Comparison of ENCODE assay signal across 35 cellular contexts in the genomic region with DNA sequence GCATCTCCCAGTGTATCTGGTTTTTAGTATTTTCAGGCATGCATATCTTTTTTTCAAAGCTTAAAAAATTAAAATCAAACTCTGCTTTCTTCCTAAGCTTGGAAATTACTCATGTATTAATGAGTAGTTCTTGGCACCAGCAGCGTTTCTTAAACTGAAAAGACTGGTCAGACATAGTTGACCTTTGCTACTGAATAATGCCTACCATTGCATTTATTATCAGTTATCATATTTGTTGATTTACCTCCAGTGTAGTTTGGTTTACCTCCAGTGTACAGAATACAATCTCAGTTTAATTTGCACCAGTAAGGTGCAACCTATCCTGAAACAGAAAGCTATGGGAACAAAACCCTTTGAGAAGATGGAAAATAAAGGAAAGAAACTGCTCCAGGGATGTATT. TPM values are rescaled to one million over a fixed set of nuclear protein-coding genes. Genes with fewer than 3 reads are reported as not detected.
"Had no signal": no experiment of that assay in that cellular context is flagged by ENCODE, and none has a peak within 500 bp of the region (broad histone marks: within the 10 kb centered on the region; RNA-seq: fewer than 3 reads in every experiment).

No MANE protein-coding gene starts in this region.

- H3K27me3 Mint-ChIP-seq: activated CD4-positive, alpha-beta memory T cell treated with anti-CD3 and anti-CD28 coated beads for 36 hours; activated CD4-positive, alpha-beta T cell treated with anti-CD3 and anti-CD28 coated beads for 36 hours; activated CD4-positive, alpha-beta T cell treated with anti-CD3 and anti-CD28 coated beads, Interleukin-2, amount 10 ng/mL, durations not matched to agents 24 days and 14 days; activated CD8-positive, alpha-beta memory T cell treated with anti-CD3 and anti-CD28 coated beads, Interleukin-2, amount 10 ng/mL, durations not matched to agents 7 days and 5 days; activated naive CD4-positive, alpha-beta T cell treated with anti-CD3 and anti-CD28 coated beads, Interleukin-2, amount 50 U/mL, for 24 hours; activated naive CD8-positive, alpha-beta T cell treated with anti-CD3 and anti-CD28 coated beads for 36 hours; activated naive CD8-positive, alpha-beta T cell treated with anti-CD3 and anti-CD28 coated beads, Interleukin-2, amount 50 U/mL, for 24 hours; effector memory CD8-positive, alpha-beta T cell; T-helper 17 cell had no signal

- H3K4me1 Mint-ChIP-seq: activated CD4-positive, alpha-beta T cell treated with anti-CD3 and anti-CD28 coated beads for 36 hours; activated CD4-positive, alpha-beta T cell treated with anti-CD3 and anti-CD28 coated beads, Interleukin-2, amount 10 ng/mL, durations not matched to agents 24 days and 14 days; activated CD8-positive, alpha-beta memory T cell treated with anti-CD3 and anti-CD28 coated beads, Interleukin-2, amount 10 ng/mL, durations not matched to agents 7 days and 5 days; activated naive CD4-positive, alpha-beta T cell treated with anti-CD3 and anti-CD28 coated beads, Interleukin-2, amount 50 U/mL, for 24 hours; activated naive CD8-positive, alpha-beta T cell treated with anti-CD3 and anti-CD28 coated beads for 36 hours; activated naive CD8-positive, alpha-beta T cell treated with anti-CD3 and anti-CD28 coated beads, Interleukin-2, amount 50 U/mL, for 24 hours had no signal

- H3K4me3 ChIP-seq: adrenal gland, body of pancreas, esophagus squamous epithelium had no signal

- H3K9me3 ChIP-seq: body of pancreas, esophagus squamous epithelium had no signal

- ATAC-seq: activated CD4-positive, alpha-beta T cell treated with anti-CD3 and anti-CD28 coated beads for 36 hours; activated CD8-positive, alpha-beta memory T cell treated with anti-CD3 and anti-CD28 coated beads, Interleukin-2, amount 10 ng/mL, durations not matched to agents 7 days and 5 days; activated CD8-positive, alpha-beta T cell treated with anti-CD3 and anti-CD28 coated beads, Interleukin-2, amount 10 ng/mL, durations not matched to agents 7 days and 5 days; activated naive CD8-positive, alpha-beta T cell treated with anti-CD3 and anti-CD28 coated beads, Interleukin-2, amount 50 U/mL, for 24 hours; body of pancreas; effector memory CD8-positive, alpha-beta T cell; T-helper 17 cell had no signal

- H3K4me1 ChIP-seq: adrenal gland, body of pancreas, esophagus squamous epithelium had no signal

- FAIRE-seq: colon, frontal cortex had no signal

- DNase-seq: activated CD4-positive, alpha-beta memory T cell treated with anti-CD3 and anti-CD28 coated beads for 36 hours; activated CD4-positive, alpha-beta T cell treated with anti-CD3 and anti-CD28 coated beads for 36 hours; activated CD4-positive, alpha-beta T cell treated with anti-CD3 and anti-CD28 coated beads, Interleukin-2, amount 10 ng/mL, durations not matched to agents 24 days and 14 days; activated CD4-positive, CD25-positive, alpha-beta regulatory T cell; activated CD4-positive, CD25-positive, alpha-beta regulatory T cell treated with anti-CD3 and anti-CD28 coated beads, Interleukin-2, amount 50 U/mL, for 72 hours; activated CD8-positive, alpha-beta memory T cell treated with anti-CD3 and anti-CD28 coated beads, Interleukin-2, amount 10 ng/mL, durations not matched to agents 7 days and 5 days; activated CD8-positive, alpha-beta memory T cell treated with anti-CD3 and anti-CD28 coated beads, Interleukin-2, amount 50 U/mL, for 4 hours; activated CD8-positive, alpha-beta T cell treated with anti-CD3 and anti-CD28 coated beads, Interleukin-2, amount 10 ng/mL, durations not matched to agents 7 days and 5 days; activated effector memory CD4-positive, alpha-beta T cell treated with anti-CD3 and anti-CD28 coated beads, Interleukin-2, amount 50 U/mL, for 16 hours; activated naive CD4-positive, alpha-beta T cell treated with anti-CD3 and anti-CD28 coated beads for 36 hours; activated naive CD8-positive, alpha-beta T cell treated with anti-CD3 and anti-CD28 coated beads for 36 hours; activated naive CD8-positive, alpha-beta T cell treated with anti-CD3 and anti-CD28 coated beads, Interleukin-2, amount 50 U/mL, for 24 hours; activated T-cell treated with anti-CD3 and anti-CD28 coated beads, Interleukin-2, amount 50 U/mL, for 1 hour; activated T-cell treated with anti-CD3 and anti-CD28 coated beads, Interleukin-2, amount 50 U/mL, for 48 hours; adrenal gland; amygdala; aorta; body of pancreas; caudate nucleus; cortex of kidney; dermis blood vessel endothelial cell; effector CD4-positive, alpha-beta T cell; effector memory CD8-positive, alpha-beta T cell; esophagus squamous epithelium; foreskin fibroblast; head of caudate nucleus; T-helper 1 cell; T-helper 17 cell had no signal

- H3K27ac ChIP-seq: adrenal gland, body of pancreas, epithelial cell of prostate, esophagus squamous epithelium had no signal

- H3K4me3 Mint-ChIP-seq: activated CD4-positive, alpha-beta memory T cell treated with anti-CD3 and anti-CD28 coated beads for 36 hours; activated CD4-positive, alpha-beta T cell treated with anti-CD3 and anti-CD28 coated beads for 36 hours; activated CD4-positive, alpha-beta T cell treated with anti-CD3 and anti-CD28 coated beads, Interleukin-2, amount 10 ng/mL, durations not matched to agents 24 days and 14 days; activated CD8-positive, alpha-beta memory T cell treated with anti-CD3 and anti-CD28 coated beads, Interleukin-2, amount 10 ng/mL, durations not matched to agents 7 days and 5 days; activated CD8-positive, alpha-beta T cell treated with anti-CD3 and anti-CD28 coated beads, Interleukin-2, amount 10 ng/mL, durations not matched to agents 7 days and 5 days; activated naive CD4-positive, alpha-beta T cell treated with anti-CD3 and anti-CD28 coated beads for 36 hours; activated naive CD4-positive, alpha-beta T cell treated with anti-CD3 and anti-CD28 coated beads, Interleukin-2, amount 50 U/mL, for 24 hours; activated naive CD8-positive, alpha-beta T cell treated with anti-CD3 and anti-CD28 coated beads for 36 hours; activated naive CD8-positive, alpha-beta T cell treated with anti-CD3 and anti-CD28 coated beads, Interleukin-2, amount 50 U/mL, for 24 hours; activated T-helper 1 cell treated with anti-CD3 and anti-CD28 coated beads, Interleukin-12 subunit alpha, Interleukin-12 subunit beta, Interleukin-2, Interleukin-4 antibody, amounts not matched to agents 30 ng/mL and 10 ng/mL and 1 ng/mL, durations not matched to agents 14 hours and 24 hours and 36 hours; effector memory CD8-positive, alpha-beta T cell; T-helper 17 cell had no signal

- H3K27me3 ChIP-seq: adrenal gland, body of pancreas, esophagus squamous epithelium had no signal

- H3K27ac Mint-ChIP-seq: activated CD4-positive, alpha-beta memory T cell treated with anti-CD3 and anti-CD28 coated beads for 36 hours; activated CD4-positive, alpha-beta T cell treated with anti-CD3 and anti-CD28 coated beads for 36 hours; activated CD4-positive, alpha-beta T cell treated with anti-CD3 and anti-CD28 coated beads, Interleukin-2, amount 10 ng/mL, durations not matched to agents 24 days and 14 days; activated CD8-positive, alpha-beta memory T cell treated with anti-CD3 and anti-CD28 coated beads, Interleukin-2, amount 10 ng/mL, durations not matched to agents 7 days and 5 days; activated CD8-positive, alpha-beta T cell treated with anti-CD3 and anti-CD28 coated beads, Interleukin-2, amount 10 ng/mL, durations not matched to agents 7 days and 5 days; activated naive CD4-positive, alpha-beta T cell treated with anti-CD3 and anti-CD28 coated beads for 36 hours; activated naive CD4-positive, alpha-beta T cell treated with anti-CD3 and anti-CD28 coated beads, Interleukin-2, amount 50 U/mL, for 24 hours; activated naive CD8-positive, alpha-beta T cell treated with anti-CD3 and anti-CD28 coated beads for 36 hours; activated naive CD8-positive, alpha-beta T cell treated with anti-CD3 and anti-CD28 coated beads, Interleukin-2, amount 50 U/mL, for 24 hours; activated T-helper 1 cell treated with anti-CD3 and anti-CD28 coated beads, Interleukin-12 subunit alpha, Interleukin-12 subunit beta, Interleukin-2, Interleukin-4 antibody, amounts not matched to agents 30 ng/mL and 10 ng/mL and 1 ng/mL, durations not matched to agents 14 hours and 24 hours and 36 hours; activated T-helper 2 cell treated with anti-CD3 and anti-CD28 coated beads, Interferon-gamma antibody, Interleukin-2, Interleukin-4, amounts not matched to agents 10 μg/mL and 5 μg/mL and 100 μg/mL, durations not matched to agents 14 hours and 24 hours and 36 hours; effector memory CD8-positive, alpha-beta T cell; T-helper 17 cell had no signal

- H3K9me3 Mint-ChIP-seq: activated CD4-positive, alpha-beta memory T cell treated with anti-CD3 and anti-CD28 coated beads for 36 hours; activated CD4-positive, alpha-beta T cell treated with anti-CD3 and anti-CD28 coated beads, Interleukin-2, amount 10 ng/mL, durations not matched to agents 24 days and 14 days; activated naive CD4-positive, alpha-beta T cell treated with anti-CD3 and anti-CD28 coated beads for 36 hours; activated naive CD4-positive, alpha-beta T cell treated with anti-CD3 and anti-CD28 coated beads, Interleukin-2, amount 50 U/mL, for 24 hours; activated naive CD8-positive, alpha-beta T cell treated with anti-CD3 and anti-CD28 coated beads for 36 hours; activated naive CD8-positive, alpha-beta T cell treated with anti-CD3 and anti-CD28 coated beads, Interleukin-2, amount 50 U/mL, for 24 hours; activated T-helper 1 cell treated with anti-CD3 and anti-CD28 coated beads, Interleukin-12 subunit alpha, Interleukin-12 subunit beta, Interleukin-2, Interleukin-4 antibody, amounts not matched to agents 30 ng/mL and 10 ng/mL and 1 ng/mL, durations not matched to agents 14 hours and 24 hours and 36 hours; activated T-helper 2 cell treated with anti-CD3 and anti-CD28 coated beads, Interferon-gamma antibody, Interleukin-2, Interleukin-4, amounts not matched to agents 10 μg/mL and 5 μg/mL and 100 μg/mL, durations not matched to agents 14 hours and 24 hours and 36 hours; effector memory CD8-positive, alpha-beta T cell had no signal

RNA-seq across cellular contexts. Expression of a gene that starts 34.5 kb away (rescaled TPM):
- total RNA-seq: dermis blood vessel endothelial cell had no signal

RNA-seq across cellular contexts. Expression of a gene that starts 42.1 kb away (rescaled TPM):
- total RNA-seq: chondrocyte, frontal cortex had no signal

RNA-seq across cellular contexts. Expression of a gene that starts 58.9 kb away (rescaled TPM):
- total RNA-seq: chondrocyte had no signal
- polyA plus RNA-seq: aorta had no signal
